Comparison of ENCODE assay signal across 9 cellular contexts in genomic region chr7:55526770-55527169, GRCh38. TPM values are rescaled to one million over a fixed set of nuclear protein-coding genes. Genes with fewer than 3 reads are reported as not detected.
DNase-seq lines count a peak whose midpoint lies in the region; ATAC-seq and TF ChIP-seq lines count a peak whose summit lies in the region.
"Had no signal": no experiment of that assay in that cellular context is flagged by ENCODE, and none has a peak within 500 bp of the region (broad histone marks: within the 10 kb centered on the region; RNA-seq: fewer than 3 reads in every experiment).

No MANE protein-coding gene starts in this region.

- no peak overlapping the region for H3K4me3 Mint-ChIP-seq in stimulated activated naive CD8-positive, alpha-beta T cell treated with anti-CD3 and anti-CD28 coated beads, Interleukin-15, amount 100 ng/mL, for 72 hours
- H3K4me3 Mint-ChIP-seq in osteocyte (ENCODE audit: unreplicated experiment) = no peak overlapping the region

- H3K36me3 Mint-ChIP-seq in osteocyte (ENCODE audit: unreplicated experiment) = no peaks in the 10 kb centered on the region

- no peaks in the 10 kb centered on the region for H3K36me3 ChIP-seq in left lung
- H3K36me3 ChIP-seq: thoracic aorta had no signal

- H3K4me1 Mint-ChIP-seq in stimulated activated naive CD8-positive, alpha-beta T cell treated with anti-CD3 and anti-CD28 coated beads, Interleukin-15, amount 100 ng/mL, for 72 hours = peaks cover 60% of the 10 kb centered on the region
- peaks cover 26% of the 10 kb centered on the region for H3K4me1 Mint-ChIP-seq in osteocyte (ENCODE audit: unreplicated experiment)

- no peak for TF ChIP-seq CTCF in left lung (IDR thresholded peaks at IDR 0.05)
- no peak for TF ChIP-seq CTCF in osteocyte (IDR thresholded peaks at IDR 0.05)

- no peak overlapping the region for H3K27ac Mint-ChIP-seq in stimulated activated naive CD8-positive, alpha-beta T cell treated with anti-CD3 and anti-CD28 coated beads, Interleukin-15, amount 100 ng/mL, for 72 hours
- no peak overlapping the region for H3K27ac Mint-ChIP-seq in osteocyte (ENCODE audit: unreplicated experiment)

- H3K4me3 ChIP-seq in left lung = no peak overlapping the region
- H3K4me3 ChIP-seq: thoracic aorta had no signal

- no peak overlapping the region for H3K27ac ChIP-seq in left lung
- H3K27ac ChIP-seq: thoracic aorta had no signal

- H3K27me3 ChIP-seq in left lung = no peaks in the 10 kb centered on the region

- H3K9me3 Mint-ChIP-seq in stimulated activated naive CD8-positive, alpha-beta T cell treated with anti-CD3 and anti-CD28 coated beads, Interleukin-15, amount 100 ng/mL, for 72 hours = no peaks in the 10 kb centered on the region
- no peaks in the 10 kb centered on the region for H3K9me3 Mint-ChIP-seq in osteocyte (ENCODE audit: unreplicated experiment)

- H3K4me1 ChIP-seq in left lung = peaks cover 0 to 15% of the 10 kb centered on the region in 2 donors

- intact Hi-C loops in left lung (cut with DNase I) = no loop called here

- H3K9me3 ChIP-seq in left lung = no peaks in the 10 kb centered on the region
- H3K9me3 ChIP-seq: thoracic aorta had no signal

- ATAC-seq in GM18861 (IDR thresholded peaks at IDR 0.05; ENCODE audit: unreplicated experiment) = peak; percentile 38
- ATAC-seq in HG02884 (IDR thresholded peaks at IDR 0.05; ENCODE audit: unreplicated experiment) = peak; percentile 58
- ATAC-seq in left lung = peak; percentile 49
- no peak for ATAC-seq in stimulated activated naive CD8-positive, alpha-beta T cell treated with anti-CD3 and anti-CD28 coated beads, Interleukin-15, amount 100 ng/mL, for 72 hours

- DNase-seq in NCI-H82 (lab: John Stamatoyannopoulos, UW) = peak; percentile 81
- no peak for DNase-seq in left lung
- no peak for DNase-seq in LoVo (ENCODE audit: low spot score)
- DNase-seq in stimulated activated naive CD8-positive, alpha-beta T cell treated with anti-CD3 and anti-CD28 coated beads, Interleukin-15, amount 100 ng/mL, for 72 hours = no peak
- no peak for DNase-seq in stimulated activated CD4-positive, alpha-beta T cell treated with anti-CD3 and anti-CD28 coated beads, Interleukin-4, amount 100 ng/mL, for 4 hours
- no peak for DNase-seq in osteocyte (ENCODE audit: extremely low spot score, unreplicated experiment)

- no peaks in the 10 kb centered on the region for H3K27me3 Mint-ChIP-seq in stimulated activated naive CD8-positive, alpha-beta T cell treated with anti-CD3 and anti-CD28 coated beads, Interleukin-15, amount 100 ng/mL, for 72 hours
- H3K27me3 Mint-ChIP-seq in osteocyte (ENCODE audit: unreplicated experiment) = no peaks in the 10 kb centered on the region

RNA-seq across cellular contexts. Expression of gene VOPP1, which starts 45.5 kb away (rescaled TPM):
- total RNA-seq in left lung (10 to 100 TPM; 49.3 to 68.5 TPM), osteocyte (86.6 and 88.6 TPM in 2 replicates)
